In genomic region chr1:180962178-180962577, GRCh38 we compare ENCODE assay signal across 15 cellular contexts. TPM values are rescaled to one million over a fixed set of nuclear protein-coding genes. Genes with fewer than 3 reads are reported as not detected.
A peak's percentile ranks its signal among the peaks of the same experiment; 100 is the strongest.
DNase-seq lines count a peak whose midpoint lies in the region; ATAC-seq, FAIRE-seq and TF ChIP-seq lines count a peak whose summit lies in the region.
"Had no signal": no experiment of that assay in that cellular context is flagged by ENCODE, and none has a peak within 500 bp of the region (broad histone marks: within the 10 kb centered on the region; RNA-seq: fewer than 3 reads in every experiment).

No MANE protein-coding gene starts in this region.

- H3K36me3 ChIP-seq in kidney (ENCODE audit: control insufficient read depth in 1 of 2, insufficient read depth in 2 of 2, low read length in 2 of 2) (no peaks in the 10 kb centered on the region), MG63 (peaks cover 39% of the 10 kb centered on the region)

- peak; percentile 50 for DNase-seq in NCI-H345 (lab: John Stamatoyannopoulos, UW)
- no peak for DNase-seq in kidney
- no peak for DNase-seq in stimulated activated naive B cell treated with anti-CD40 and anti-IgM and Interleukin-4, amounts not matched to agents 10 μg/mL and 1 μg/mL and 100 μg/mL, for 72 hours
- no peak for DNase-seq in activated naive CD4-positive, alpha-beta T cell treated with Interleukin-2 at 50 U/mL for 16 hours
- DNase-seq in MG63: no peak
- DNase-seq: activated effector memory CD4-positive, alpha-beta T cell treated with anti-CD3 and anti-CD28 coated beads, Interleukin-2, amount 50 U/mL, for 16 hours; dorsolateral prefrontal cortex; naive thymus-derived CD4-positive, alpha-beta T cell; stimulated activated CD4-positive, alpha-beta T cell treated with anti-CD3 and anti-CD28 coated beads, Interleukin-2, amount 100 ng/mL, for 24 hours; upper lobe of left lung had no signal

- H3K27ac ChIP-seq in kidney (ENCODE audit: low read depth in 2 of 2, low read length in 2 of 2): peak overlapping the region; percentile 50 to 67
- H3K27ac ChIP-seq: upper lobe of left lung, VCaP had no signal

- TF ChIP-seq RAD21 in Ishikawa (IDR thresholded peaks at IDR 0.05; ENCODE audit: low read depth): no peak

- H3K9me3 Mint-ChIP-seq in stimulated activated naive B cell treated with anti-CD40 and anti-IgM and Interleukin-4, amounts not matched to agents 10 μg/mL and 1 μg/mL and 100 μg/mL, for 72 hours: peaks cover 3 to 6% of the 10 kb centered on the region in 2 donors

- H3K4me1 Mint-ChIP-seq in stimulated activated naive B cell treated with anti-CD40 and anti-IgM and Interleukin-4, amounts not matched to agents 10 μg/mL and 1 μg/mL and 100 μg/mL, for 72 hours: peaks cover 13 to 30% of the 10 kb centered on the region in 2 donors

- peak; percentile 84 to 90 for ATAC-seq in stimulated activated naive B cell treated with anti-CD40 and anti-IgM and Interleukin-4, amounts not matched to agents 10 μg/mL and 1 μg/mL and 100 μg/mL, for 72 hours (replicated peaks)
- no peak for ATAC-seq in GM19467 (IDR thresholded peaks at IDR 0.05; ENCODE audit: unreplicated experiment)
- ATAC-seq: naive thymus-derived CD4-positive, alpha-beta T cell; Panc1 had no signal

- no peak overlapping the region for H3K4me3 Mint-ChIP-seq in stimulated activated naive B cell treated with anti-CD40 and anti-IgM and Interleukin-4, amounts not matched to agents 10 μg/mL and 1 μg/mL and 100 μg/mL, for 72 hours
- H3K4me3 Mint-ChIP-seq: naive thymus-derived CD4-positive, alpha-beta T cell had no signal

- intact Hi-C loops in kidney (cut with DNase I): no loop called here

- H3K27ac Mint-ChIP-seq in stimulated activated naive B cell treated with anti-CD40 and anti-IgM and Interleukin-4, amounts not matched to agents 10 μg/mL and 1 μg/mL and 100 μg/mL, for 72 hours: no peak overlapping the region

- H3K4me1 ChIP-seq in kidney (ENCODE audit: control insufficient read depth in 1 of 2, insufficient read depth in 1 of 2, low read depth in 1 of 2, low read length in 2 of 2): peaks cover 13 to 19% of the 10 kb centered on the region in 2 donors
- H3K4me1 ChIP-seq: upper lobe of left lung had no signal

- H3K27me3 ChIP-seq in MG63: no peaks in the 10 kb centered on the region
- H3K27me3 ChIP-seq: dorsolateral prefrontal cortex, upper lobe of left lung had no signal

- H3K9me3 ChIP-seq in kidney (ENCODE audit: control insufficient read depth in 1 of 2, low read length in 2 of 2) (no peaks in the 10 kb centered on the region), MG63 (no peaks in the 10 kb centered on the region; the same call in 1 of the 2 replicates)
- H3K9me3 ChIP-seq: upper lobe of left lung had no signal

- peaks cover 57 to 73% of the 10 kb centered on the region in 2 donors for H3K36me3 Mint-ChIP-seq in stimulated activated naive B cell treated with anti-CD40 and anti-IgM and Interleukin-4, amounts not matched to agents 10 μg/mL and 1 μg/mL and 100 μg/mL, for 72 hours

- FAIRE-seq in kidney (lab: Jason Lieb, UNC): no peak
- FAIRE-seq: H1 had no signal

- H3K9ac ChIP-seq in kidney (ENCODE audit: low read length in 2 of 2): peak overlapping the region in 1 of 2 donors; percentile 51

- TF ChIP-seq CTCF in kidney (IDR thresholded peaks at IDR 0.05; ENCODE audit: borderline replicate concordance, extremely low read depth, insufficient read depth): no peak

- no peak overlapping the region for H3K4me3 ChIP-seq in kidney (ENCODE audit: low read length in 2 of 2)
- H3K4me3 ChIP-seq in MG63: no peak overlapping the region
- H3K4me3 ChIP-seq: dorsolateral prefrontal cortex, upper lobe of left lung had no signal

- no peak for TF ChIP-seq EP300 in Ishikawa (IDR thresholded peaks at IDR 0.05; ENCODE audit: borderline replicate concordance)

- H3K27me3 Mint-ChIP-seq in stimulated activated naive B cell treated with anti-CD40 and anti-IgM and Interleukin-4, amounts not matched to agents 10 μg/mL and 1 μg/mL and 100 μg/mL, for 72 hours: no peaks in the 10 kb centered on the region
- H3K27me3 Mint-ChIP-seq: naive thymus-derived CD4-positive, alpha-beta T cell had no signal

TF ChIP-seq in Ishikawa, 13 proteins besides CTCF, POLR2A, EP300 and RAD21:
- no peak for TF ChIP-seq TCF12 (IDR thresholded peaks at IDR 0.05; ENCODE audit: low read depth)
- TF ChIP-seq EGR1 (IDR thresholded peaks at IDR 0.05): peak; percentile 73

RNA-seq across cellular contexts. Expression of gene KIAA1614, which starts 49.5 kb away (rescaled TPM):
- total RNA-seq in kidney: 12.3 TPM
- 5.4 TPM for polyA plus RNA-seq in kidney (ENCODE audit: insufficient read depth, low read depth, low replicate concordance)
- total RNA-seq in MG63 (2014; rRNA removed; shearing (Covaris generic); ENCODE audit: low replicate concordance): 3.9 and 13.8 TPM in 2 replicates
